21 cellular contexts compared by ENCODE assay signal in genomic region chr3:150451329-150452084, GRCh38. TPM values are rescaled to one million over a fixed set of nuclear protein-coding genes. Genes with fewer than 3 reads are reported as not detected.
DNase-seq lines count a peak whose midpoint lies in the region; ATAC-seq and TF ChIP-seq lines count a peak whose summit lies in the region.
"Had no signal": no experiment of that assay in that cellular context is flagged by ENCODE, and none has a peak within 500 bp of the region (broad histone marks: within the 10 kb centered on the region; RNA-seq: fewer than 3 reads in every experiment).

No MANE protein-coding gene starts in this region.

- peaks cover 7% of the 10 kb centered on the region for H3K36me3 Mint-ChIP-seq in stimulated activated effector memory CD8-positive, alpha-beta T cell treated with anti-CD3 and anti-CD28 coated beads, Interleukin-12 subunit alpha, Interleukin-12 subunit beta, amount 100 ng/mL, for 72 hours
- H3K36me3 Mint-ChIP-seq: activated naive CD4-positive, alpha-beta T cell treated with anti-CD3 and anti-CD28 coated beads, Interleukin-2, amount 50 U/mL, for 72 hours; natural killer cell had no signal

- TF ChIP-seq POLR2A in erythroblast (IDR thresholded peaks at IDR 0.05; ENCODE audit: low read length), result peak; percentile 37

- peaks cover 29% of the 10 kb centered on the region for H3K4me1 Mint-ChIP-seq in stimulated activated effector memory CD8-positive, alpha-beta T cell treated with anti-CD3 and anti-CD28 coated beads, Interleukin-12 subunit alpha, Interleukin-12 subunit beta, amount 100 ng/mL, for 72 hours

- ATAC-seq in Right ventricle myocardium superior (ENCODE audit: poor library complexity), result peak; percentile 62
- no peak for ATAC-seq in stimulated activated effector memory CD8-positive, alpha-beta T cell treated with anti-CD3 and anti-CD28 coated beads, Interleukin-12 subunit alpha, Interleukin-12 subunit beta, amount 100 ng/mL, for 72 hours
- ATAC-seq: A549; activated naive CD4-positive, alpha-beta T cell treated with anti-CD3 and anti-CD28 coated beads, Interleukin-2, amount 50 U/mL, for 72 hours; esophagus mucosa; natural killer cell had no signal

- H3K9me3 Mint-ChIP-seq in stimulated activated effector memory CD8-positive, alpha-beta T cell treated with anti-CD3 and anti-CD28 coated beads, Interleukin-12 subunit alpha, Interleukin-12 subunit beta, amount 100 ng/mL, for 72 hours, result no peaks in the 10 kb centered on the region
- H3K9me3 Mint-ChIP-seq: activated naive CD4-positive, alpha-beta T cell treated with anti-CD3 and anti-CD28 coated beads, Interleukin-2, amount 50 U/mL, for 72 hours; natural killer cell had no signal

- no peak overlapping the region for H3K4me3 Mint-ChIP-seq in stimulated activated effector memory CD8-positive, alpha-beta T cell treated with anti-CD3 and anti-CD28 coated beads, Interleukin-12 subunit alpha, Interleukin-12 subunit beta, amount 100 ng/mL, for 72 hours
- H3K4me3 Mint-ChIP-seq: natural killer cell had no signal

- intact Hi-C loops in Right ventricle myocardium superior (cut with DNase I) (no loop called here), cardiac septum (cut with DNase I) (no loop called here)

- DNase-seq in Right ventricle myocardium superior (no peak), cardiac septum (ENCODE audit: low spot score) (no peak), OCI-M1 (lab: John Stamatoyannopoulos, UW) (peak; percentile 86), erythroblast (lab: John Stamatoyannopoulos, UW) (peak; percentile 82 to 85), HT-29 (ENCODE audit: low spot score) (no peak), DMS79 (lab: John Stamatoyannopoulos, UW) (no peak), NCI-H748 (lab: John Stamatoyannopoulos, UW; ENCODE audit: unreplicated experiment) (no peak)
- no peak for DNase-seq in stimulated activated effector memory CD8-positive, alpha-beta T cell treated with anti-CD3 and anti-CD28 coated beads, Interleukin-12 subunit alpha, Interleukin-12 subunit beta, amount 100 ng/mL, for 72 hours (ENCODE audit: low spot score in 2 of 2)
- DNase-seq: activated CD4-positive, alpha-beta T cell treated with anti-CD3 and anti-CD28 coated beads, Interleukin-2, amount 50 U/mL, for 48 hours; activated T-cell treated with anti-CD3 and anti-CD28 coated beads, Interleukin-2, amount 50 U/mL, for 1 hour; DND-41; dorsolateral prefrontal cortex; head of caudate nucleus; natural killer cell; NCI-H2081 treated with DMSO at 0.1 percent for 48 hours; NCI-H69; retina; stomach had no signal

- H3K27ac Mint-ChIP-seq in stimulated activated effector memory CD8-positive, alpha-beta T cell treated with anti-CD3 and anti-CD28 coated beads, Interleukin-12 subunit alpha, Interleukin-12 subunit beta, amount 100 ng/mL, for 72 hours, result peak overlapping the region; percentile 52
- H3K27ac Mint-ChIP-seq: activated naive CD4-positive, alpha-beta T cell treated with anti-CD3 and anti-CD28 coated beads, Interleukin-2, amount 50 U/mL, for 72 hours; natural killer cell had no signal

RNA-seq across cellular contexts. Expression of gene TSC22D2, which starts 43.4 kb away (rescaled TPM):
- total RNA-seq in Right ventricle myocardium superior, result 15.9 TPM
- total RNA-seq in cardiac septum, result 66.0 TPM
- 5.7 and 6.0 TPM in 2 replicates for total RNA-seq in HT-29 (2014; rRNA removed; shearing (Covaris generic))

Comparison
In these comparisons a context has a peak if more than half of its experiments do, and no peak if none do; other contexts are left out.
1. DNase-seq: peak in OCI-M1 (single experiment) and erythroblast (2 of 2); none in Right ventricle myocardium superior (single experiment), cardiac septum (single experiment), stimulated activated effector memory CD8-positive, alpha-beta T cell treated with anti-CD3 and anti-CD28 coated beads, Interleukin-12 subunit alpha, Interleukin-12 subunit beta, amount 100 ng/mL, for 72 hours (0 of 2), HT-29 (single experiment), DMS79 (single experiment) and NCI-H748 (single experiment).